Comparison of ENCODE assay signal across 10 cellular contexts in the genomic region with DNA sequence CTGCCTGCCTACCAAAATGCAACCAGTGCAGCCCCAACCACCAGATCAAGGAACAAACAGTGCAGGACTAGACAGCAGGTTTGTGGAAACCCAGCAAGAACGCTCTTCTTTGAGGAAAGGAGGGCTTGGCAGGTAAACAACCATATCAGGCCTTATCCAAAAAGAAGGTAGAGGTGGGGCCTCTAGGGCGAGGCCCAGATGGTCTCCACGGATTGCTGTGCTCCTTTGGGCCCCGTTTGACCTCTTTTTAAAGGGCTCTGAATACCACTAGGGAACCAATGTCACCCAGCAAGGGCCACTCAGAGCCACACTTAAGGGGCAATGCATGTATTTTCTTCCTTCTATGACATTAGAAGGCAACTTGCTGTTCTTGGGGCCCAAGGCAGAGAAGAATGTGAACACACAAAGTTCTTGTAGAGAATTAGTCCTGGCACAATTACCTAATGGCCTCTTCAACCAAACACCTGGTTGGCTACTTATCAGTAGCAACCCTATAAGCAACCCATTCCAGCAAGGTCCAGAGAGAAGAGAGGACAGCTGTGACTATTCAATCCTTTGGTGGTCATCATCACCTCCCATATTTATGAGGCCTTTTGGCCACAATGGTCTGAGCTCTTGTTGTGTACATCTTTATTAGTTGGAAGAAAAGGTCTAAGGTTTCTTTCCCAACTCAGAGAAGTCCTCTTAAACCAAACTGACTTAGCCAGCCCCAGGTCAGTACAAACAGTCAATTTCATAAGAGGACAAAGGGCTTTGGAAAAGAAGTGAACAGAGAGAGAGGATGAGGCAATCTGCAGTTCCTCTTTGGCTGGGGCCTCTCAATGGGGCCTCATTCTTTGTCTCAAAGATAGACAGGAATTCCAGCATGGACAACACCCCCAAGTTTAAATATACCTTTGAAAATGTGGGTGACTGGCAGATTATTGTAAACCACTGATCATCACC. TPM values are rescaled to one million over a fixed set of nuclear protein-coding genes. Genes with fewer than 3 reads are reported as not detected.
A peak's percentile ranks its signal among the peaks of the same experiment; 100 is the strongest.
DNase-seq lines count a peak whose midpoint lies in the region; ATAC-seq and TF ChIP-seq lines count a peak whose summit lies in the region.
"Had no signal": no experiment of that assay in that cellular context is flagged by ENCODE, and none has a peak within 500 bp of the region (broad histone marks: within the 10 kb centered on the region; RNA-seq: fewer than 3 reads in every experiment).

No MANE protein-coding gene starts in this region.

- no peaks in the 10 kb centered on the region for H3K36me3 ChIP-seq in breast epithelium
- H3K36me3 ChIP-seq in liver (ENCODE audit: control insufficient read depth in 4 of 4, insufficient read depth in 3 of 4, low read depth in 1 of 4, low read length in 3 of 4), result no peaks in the 10 kb centered on the region
- no peaks in the 10 kb centered on the region for H3K36me3 ChIP-seq in upper lobe of right lung

- H3K27me3 ChIP-seq in breast epithelium (no peaks in the 10 kb centered on the region), liver (ENCODE audit: control insufficient read depth in 4 of 4, insufficient read depth in 4 of 4, low read length in 3 of 4) (no peaks in the 10 kb centered on the region), upper lobe of right lung (no peaks in the 10 kb centered on the region)

- peak; percentile 87 for ATAC-seq in upper lobe of right lung
- ATAC-seq: activated CD8-positive, alpha-beta memory T cell treated with anti-CD3 and anti-CD28 coated beads, Interleukin-2, amount 10 ng/mL, durations not matched to agents 7 days and 5 days had no signal

- TF ChIP-seq POLR2A in breast epithelium (IDR thresholded peaks at IDR 0.05), result no peak

- H3K4me1 ChIP-seq in breast epithelium, result no peaks in the 10 kb centered on the region
- H3K4me1 ChIP-seq in liver (ENCODE audit: control insufficient read depth in 4 of 4, insufficient read depth in 4 of 4, low read length in 3 of 4), result peaks cover 14 to 37% (median 28%) of the 10 kb centered on the region in 4 donors
- H3K4me1 ChIP-seq in upper lobe of right lung, result peaks cover 24% of the 10 kb centered on the region

- H3K9me3 ChIP-seq in breast epithelium (no peaks in the 10 kb centered on the region), liver (ENCODE audit: control insufficient read depth in 4 of 4, low read length in 3 of 4) (no peaks in the 10 kb centered on the region), upper lobe of right lung (no peaks in the 10 kb centered on the region)

- in situ Hi-C loops in GM13976 (cut with MboI; ENCODE audit: low sequenced_read_pairs, unreplicated experiment), result no loop called here

- intact Hi-C loops in breast epithelium (cut with DNase I; ENCODE audit: low total_unique reads), result no loop called here
- intact Hi-C loops in upper lobe of right lung (cut with DNase I), result no loop called here

- DNase-seq in MV-4-11 (lab: John Stamatoyannopoulos, UW) (peak; percentile 94), breast epithelium (ENCODE audit: low spot score in 2 of 2) (no peak), upper lobe of right lung (no peak), GM13976 (ENCODE audit: low spot score) (no peak), NK-92 (lab: John Stamatoyannopoulos, UW; ENCODE audit: unreplicated experiment) (no peak), iPS-NIHi7 (ENCODE audit: extremely low spot score) (no peak)
- DNase-seq: activated CD8-positive, alpha-beta memory T cell treated with anti-CD3 and anti-CD28 coated beads, Interleukin-2, amount 10 ng/mL, durations not matched to agents 7 days and 5 days; activated naive CD8-positive, alpha-beta T cell treated with anti-CD3 and anti-CD28 coated beads for 36 hours; NCI-H2227 treated with DMSO at 0.1 percent for 48 hours had no signal

- H3K9ac ChIP-seq in liver (ENCODE audit: low read depth in 1 of 2, low read length in 2 of 2), result no peak overlapping the region

- H3K4me3 ChIP-seq in breast epithelium, result no peak overlapping the region
- no peak overlapping the region for H3K4me3 ChIP-seq in liver (ENCODE audit: low read depth in 1 of 3, low read length in 3 of 3)
- H3K4me3 ChIP-seq in upper lobe of right lung, result no peak overlapping the region

- 75% methylated on average over 4 of the region's 4 CpGs for WGBS in liver

- peak; percentile 48 to 55 for TF ChIP-seq RAD21 in liver (IDR thresholded peaks at IDR 0.05)

- peak overlapping the region; percentile 33 to 34 for H3K27ac ChIP-seq in breast epithelium
- H3K27ac ChIP-seq in liver (ENCODE audit: low read depth in 1 of 2, low read length in 2 of 2), result peak overlapping the region; percentile 20 to 43
- peak overlapping the region; percentile 28 for H3K27ac ChIP-seq in upper lobe of right lung

- TF ChIP-seq CTCF in breast epithelium (IDR thresholded peaks at IDR 0.05) (no peak), liver (IDR thresholded peaks at IDR 0.05; ENCODE audit: low read depth, low read length, missing input control) (no peak), upper lobe of right lung (IDR thresholded peaks at IDR 0.05) (no peak), GM13976 (IDR thresholded peaks at IDR 0.05; ENCODE audit: borderline replicate concordance, control extremely low read depth, extremely low read depth, insufficient read depth, missing control alignments) (no peak)

TF ChIP-seq in liver, 16 proteins besides CTCF, POLR2A, EP300 and RAD21:
- TF ChIP-seq, protein P1, sequence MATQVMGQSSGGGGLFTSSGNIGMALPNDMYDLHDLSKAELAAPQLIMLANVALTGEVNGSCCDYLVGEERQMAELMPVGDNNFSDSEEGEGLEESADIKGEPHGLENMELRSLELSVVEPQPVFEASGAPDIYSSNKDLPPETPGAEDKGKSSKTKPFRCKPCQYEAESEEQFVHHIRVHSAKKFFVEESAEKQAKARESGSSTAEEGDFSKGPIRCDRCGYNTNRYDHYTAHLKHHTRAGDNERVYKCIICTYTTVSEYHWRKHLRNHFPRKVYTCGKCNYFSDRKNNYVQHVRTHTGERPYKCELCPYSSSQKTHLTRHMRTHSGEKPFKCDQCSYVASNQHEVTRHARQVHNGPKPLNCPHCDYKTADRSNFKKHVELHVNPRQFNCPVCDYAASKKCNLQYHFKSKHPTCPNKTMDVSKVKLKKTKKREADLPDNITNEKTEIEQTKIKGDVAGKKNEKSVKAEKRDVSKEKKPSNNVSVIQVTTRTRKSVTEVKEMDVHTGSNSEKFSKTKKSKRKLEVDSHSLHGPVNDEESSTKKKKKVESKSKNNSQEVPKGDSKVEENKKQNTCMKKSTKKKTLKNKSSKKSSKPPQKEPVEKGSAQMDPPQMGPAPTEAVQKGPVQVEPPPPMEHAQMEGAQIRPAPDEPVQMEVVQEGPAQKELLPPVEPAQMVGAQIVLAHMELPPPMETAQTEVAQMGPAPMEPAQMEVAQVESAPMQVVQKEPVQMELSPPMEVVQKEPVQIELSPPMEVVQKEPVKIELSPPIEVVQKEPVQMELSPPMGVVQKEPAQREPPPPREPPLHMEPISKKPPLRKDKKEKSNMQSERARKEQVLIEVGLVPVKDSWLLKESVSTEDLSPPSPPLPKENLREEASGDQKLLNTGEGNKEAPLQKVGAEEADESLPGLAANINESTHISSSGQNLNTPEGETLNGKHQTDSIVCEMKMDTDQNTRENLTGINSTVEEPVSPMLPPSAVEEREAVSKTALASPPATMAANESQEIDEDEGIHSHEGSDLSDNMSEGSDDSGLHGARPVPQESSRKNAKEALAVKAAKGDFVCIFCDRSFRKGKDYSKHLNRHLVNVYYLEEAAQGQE (IDR thresholded peaks at IDR 0.05), result no peak
- no peak for TF ChIP-seq FOXA1 (IDR thresholded peaks at IDR 0.05)
- TF ChIP-seq YY1 (IDR thresholded peaks at IDR 0.05), result peak; percentile 65
- TF ChIP-seq, protein P2, sequence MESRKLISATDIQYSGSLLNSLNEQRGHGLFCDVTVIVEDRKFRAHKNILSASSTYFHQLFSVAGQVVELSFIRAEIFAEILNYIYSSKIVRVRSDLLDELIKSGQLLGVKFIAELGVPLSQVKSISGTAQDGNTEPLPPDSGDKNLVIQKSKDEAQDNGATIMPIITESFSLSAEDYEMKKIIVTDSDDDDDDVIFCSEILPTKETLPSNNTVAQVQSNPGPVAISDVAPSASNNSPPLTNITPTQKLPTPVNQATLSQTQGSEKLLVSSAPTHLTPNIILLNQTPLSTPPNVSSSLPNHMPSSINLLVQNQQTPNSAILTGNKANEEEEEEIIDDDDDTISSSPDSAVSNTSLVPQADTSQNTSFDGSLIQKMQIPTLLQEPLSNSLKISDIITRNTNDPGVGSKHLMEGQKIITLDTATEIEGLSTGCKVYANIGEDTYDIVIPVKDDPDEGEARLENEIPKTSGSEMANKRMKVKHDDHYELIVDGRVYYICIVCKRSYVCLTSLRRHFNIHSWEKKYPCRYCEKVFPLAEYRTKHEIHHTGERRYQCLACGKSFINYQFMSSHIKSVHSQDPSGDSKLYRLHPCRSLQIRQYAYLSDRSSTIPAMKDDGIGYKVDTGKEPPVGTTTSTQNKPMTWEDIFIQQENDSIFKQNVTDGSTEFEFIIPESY (IDR thresholded peaks at IDR 0.05), result no peak
- TF ChIP-seq HNF4G (IDR thresholded peaks at IDR 0.05), result peak; percentile 78
- TF ChIP-seq SP1 (IDR thresholded peaks at IDR 0.05), result peak; percentile 56
- TF ChIP-seq, protein P3, sequence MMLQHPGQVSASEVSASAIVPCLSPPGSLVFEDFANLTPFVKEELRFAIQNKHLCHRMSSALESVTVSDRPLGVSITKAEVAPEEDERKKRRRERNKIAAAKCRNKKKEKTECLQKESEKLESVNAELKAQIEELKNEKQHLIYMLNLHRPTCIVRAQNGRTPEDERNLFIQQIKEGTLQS (IDR thresholded peaks at IDR 0.05), result peak; percentile 91
- no peak for TF ChIP-seq GABPA (IDR thresholded peaks at IDR 0.05 in 1 of 2, conservative IDR thresholded peaks at IDR 0.05 in 1 of 2)
- TF ChIP-seq JUND (IDR thresholded peaks at IDR 0.05), result peak; percentile 82 to 86
- TF ChIP-seq, protein P4, sequence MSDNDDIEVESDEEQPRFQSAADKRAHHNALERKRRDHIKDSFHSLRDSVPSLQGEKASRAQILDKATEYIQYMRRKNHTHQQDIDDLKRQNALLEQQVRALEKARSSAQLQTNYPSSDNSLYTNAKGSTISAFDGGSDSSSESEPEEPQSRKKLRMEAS (IDR thresholded peaks at IDR 0.05), result peak; percentile 72
- peak; percentile 8 for TF ChIP-seq FOXA2 (IDR thresholded peaks at IDR 0.05)
- TF ChIP-seq EGR1 (IDR thresholded peaks at IDR 0.05; ENCODE audit: low read depth in 2 of 2), result peak; percentile 13 to 42
- TF ChIP-seq TAF1 (conservative IDR thresholded peaks at IDR 0.05), result no peak
- peak; percentile 73 to 79 for TF ChIP-seq RXRA (IDR thresholded peaks at IDR 0.05)
- peak; percentile 94 to 95 for TF ChIP-seq HNF4A (conservative IDR thresholded peaks at IDR 0.05)
- TF ChIP-seq NR2F2 (IDR thresholded peaks at IDR 0.05), result no peak

RNA-seq across cellular contexts. Expression of a gene that starts 36.0 kb away (rescaled TPM):
- total RNA-seq in breast epithelium (100 to 1,000 TPM in 2 of 3 donors, 10 to 100 TPM in 1; 61.9 to 267 (median 146) TPM), liver (10 to 100 TPM; 33.5 to 35.4 TPM), upper lobe of right lung (140 TPM)
- polyA plus RNA-seq in liver, result 10 to 100 TPM in 1 of 2 donors, 1 to 10 TPM in 1; 4.9 to 30.5 TPM
